ENCODE assay signal across 18 cellular contexts in the genomic region with DNA sequence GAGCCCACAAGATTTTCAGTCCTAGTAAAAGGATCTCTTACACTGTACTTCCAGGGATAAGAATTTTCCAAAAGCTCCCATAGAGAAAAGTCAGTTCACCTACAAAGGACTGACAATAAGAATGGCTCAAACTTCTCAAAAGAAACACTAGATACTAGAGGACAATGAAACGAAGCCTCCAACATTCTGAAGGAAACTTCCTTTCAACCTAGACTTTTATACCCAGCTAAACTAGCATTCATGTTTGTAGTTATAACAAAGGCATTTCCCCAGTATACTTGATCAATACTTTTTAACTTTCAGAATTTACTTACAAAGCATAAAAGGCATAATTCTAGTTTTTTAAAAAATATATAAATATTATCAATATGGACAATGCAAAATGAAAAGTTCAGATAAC.
"Had no signal": no experiment of that assay in that cellular context is flagged by ENCODE, and none has a peak within 500 bp of the region (broad histone marks: within the 10 kb centered on the region; RNA-seq: fewer than 3 reads in every experiment).

No MANE protein-coding gene starts in this region.

- H3K27ac ChIP-seq: SJSA1, SK-N-MC had no signal

- H3K4me1 ChIP-seq: SJSA1 had no signal

- H3K36me3 ChIP-seq: SJSA1 had no signal

- H3K4me3 ChIP-seq: SJSA1, SK-N-MC had no signal

- DNase-seq: KBM-7, MV-4-11, NCI-H1048, NCI-H1105, NCI-H1436 treated with DMSO at 0.1 percent for 48 hours, NCI-H1694, NCI-H187 treated with DMSO at 0.1 percent for 48 hours, NCI-H2029 treated with DMSO at 0.1 percent for 48 hours, NCI-H2107, NCI-H2227 treated with DMSO at 0.1 percent for 48 hours, NCI-H524, NCI-H526 treated with DMSO at 0.1 percent for 48 hours, NCI-H748 treated with DMSO at 0.1 percent for 48 hours, Right ventricle myocardium superior, RPMI8226, SIG-M5 had no signal

- H3K27me3 ChIP-seq: SJSA1 had no signal
